ENCODE assay signal across 10 cellular contexts in the genomic region with DNA sequence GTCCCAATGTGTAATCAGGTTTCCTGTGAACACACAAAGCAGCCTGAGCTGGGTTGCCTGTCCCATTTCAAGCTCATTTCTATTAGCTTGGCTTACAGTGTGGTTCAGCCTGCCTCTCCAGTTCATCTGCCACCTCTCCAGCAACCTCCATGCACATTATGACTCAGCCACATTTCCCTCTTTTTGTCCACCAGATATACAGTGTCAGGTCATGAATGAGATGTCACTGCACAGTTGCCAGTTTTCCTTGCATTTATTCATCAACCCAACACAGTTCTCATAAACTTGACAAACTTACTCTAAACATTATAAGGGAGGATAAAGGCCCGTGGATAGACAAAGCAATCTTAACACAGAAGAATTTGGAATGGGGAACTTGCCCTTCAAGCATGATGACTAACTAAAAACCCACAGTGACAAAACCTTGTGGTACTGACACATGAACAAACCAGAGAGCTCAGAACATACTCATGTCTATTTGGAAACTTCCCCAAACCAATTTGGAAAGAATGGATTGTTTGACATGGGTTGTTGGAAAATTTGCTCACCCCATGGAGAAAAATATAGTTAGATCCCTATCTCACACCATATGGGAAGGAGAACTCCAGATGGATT. TPM values are rescaled to one million over a fixed set of nuclear protein-coding genes. Genes with fewer than 3 reads are reported as not detected.
DNase-seq lines count a peak whose midpoint lies in the region; ATAC-seq and TF ChIP-seq lines count a peak whose summit lies in the region.
"Had no signal": no experiment of that assay in that cellular context is flagged by ENCODE, and none has a peak within 500 bp of the region (broad histone marks: within the 10 kb centered on the region; RNA-seq: fewer than 3 reads in every experiment).

No MANE protein-coding gene starts in this region.

- H3K36me3 Mint-ChIP-seq in activated T-cell treated with anti-CD3 and anti-CD28 coated beads, Interleukin-2, amount 50 U/mL, for 24 hours (ENCODE audit: low read depth) = no peaks in the 10 kb centered on the region
- H3K36me3 Mint-ChIP-seq in GM23338 (ENCODE audit: low read depth) = no peaks in the 10 kb centered on the region

- no peak for TF ChIP-seq POLR2A in erythroblast (IDR thresholded peaks at IDR 0.05; ENCODE audit: low read length)

- H3K36me3 ChIP-seq in PC-3 (ENCODE audit: low read depth, low read length) (no peaks in the 10 kb centered on the region), GM23338 (ENCODE audit: insufficient read depth) (no peaks in the 10 kb centered on the region)

- no peak overlapping the region for H3K27ac Mint-ChIP-seq in activated T-cell treated with anti-CD3 and anti-CD28 coated beads, Interleukin-2, amount 50 U/mL, for 24 hours
- no peak overlapping the region for H3K27ac Mint-ChIP-seq in GM23338

- CTCF ChIA-PET in PC-3 (lab: Charles Lee) = interaction anchor here (0.5 to 2.0 kb wide), 6 partner anchors 41 to 76 kb away, joined by 3 to 15 read pairs (median 6); no protein-coding TSS in a partner anchor

- H2AFZ ChIP-seq in PC-3 (ENCODE audit: low read length) (0 out of 2 replicates have a peak overlapping the region, but pooled peaks have one; percentile 16), GM23338 (no peak overlapping the region)

- H3K4me1 ChIP-seq in PC-3 (ENCODE audit: insufficient read depth, low read length) = peaks cover 41% of the 10 kb centered on the region
- peaks cover 12% of the 10 kb centered on the region; the same call in 1 of the 2 replicates for H3K4me1 ChIP-seq in GM23338 (ENCODE audit: insufficient read depth)

- H3K4me3 ChIP-seq in PC-3 (ENCODE audit: low read length) = peak overlapping the region; percentile 26; the same call in 1 of the 2 replicates
- no peak overlapping the region for H3K4me3 ChIP-seq in GM23338
- H3K4me3 ChIP-seq in dorsolateral prefrontal cortex = no peak overlapping the region

- H3F3A ChIP-seq in PC-3 (ENCODE audit: low read length, unreplicated experiment) (no peaks in the 10 kb centered on the region), GM23338 (replicated peaks; ENCODE audit: low read depth) (no peaks in the 10 kb centered on the region)

- H3K9me3 ChIP-seq in PC-3 (ENCODE audit: low read length) = no peaks in the 10 kb centered on the region

- H3K9me2 ChIP-seq in PC-3 (replicated peaks; ENCODE audit: low read length) (no peaks in the 10 kb centered on the region), GM23338 (ENCODE audit: insufficient read depth) (no peaks in the 10 kb centered on the region)

- H3K4me2 ChIP-seq in PC-3 (ENCODE audit: low read length) (peak overlapping the region; percentile 81), GM23338 (no peak overlapping the region)

- TF ChIP-seq CTCF in PC-3 (conservative IDR thresholded peaks at IDR 0.05; ENCODE audit: low read depth, low read length) = no peak
- TF ChIP-seq CTCF in GM23338 (conservative IDR thresholded peaks at IDR 0.05; ENCODE audit: low read depth in 2 of 2) = no peak
- TF ChIP-seq CTCF in dorsolateral prefrontal cortex (IDR thresholded peaks at IDR 0.05 in 54 of 56, conservative IDR thresholded peaks at IDR 0.05 in 2 of 56; ENCODE audit: low read depth in 1 of 56, partially characterized antibody in 56 of 56) = no peak

- H3K27me3 ChIP-seq in PC-3 (ENCODE audit: low read length) (0 out of 2 replicates have a peak, but pooled peaks cover 8% of the 10 kb centered on the region), GM23338 (ENCODE audit: insufficient read depth) (peaks cover 27% of the 10 kb centered on the region), dorsolateral prefrontal cortex (no peaks in the 10 kb centered on the region)

- no peaks in the 10 kb centered on the region for H3K9me3 Mint-ChIP-seq in activated T-cell treated with anti-CD3 and anti-CD28 coated beads, Interleukin-2, amount 50 U/mL, for 24 hours
- H3K9me3 Mint-ChIP-seq in GM23338 = no peaks in the 10 kb centered on the region

- POLR2A ChIA-PET in PC-3 (lab: Charles Lee; ENCODE audit: unreplicated experiment) = interaction anchor here (0.5 to 0.6 kb wide), 3 partner anchors 12 to 1356 kb away, joined by 3 to 12 read pairs (median 9); no protein-coding TSS in a partner anchor

- H3K9ac ChIP-seq in PC-3 (ENCODE audit: low read length) = peak overlapping the region; percentile 46

- intact Hi-C loops in PC-3 (cut with micrococcal nuclease) = no loop called here
- intact Hi-C loops in dorsolateral prefrontal cortex (cut with DNase I) = no loop called here

- no peaks in the 10 kb centered on the region for H3K27me3 Mint-ChIP-seq in activated T-cell treated with anti-CD3 and anti-CD28 coated beads, Interleukin-2, amount 50 U/mL, for 24 hours
- H3K27me3 Mint-ChIP-seq in GM23338 (ENCODE audit: insufficient read depth, low read depth, poor library complexity) = no peaks in the 10 kb centered on the region

- H3K4me3 Mint-ChIP-seq in activated T-cell treated with anti-CD3 and anti-CD28 coated beads, Interleukin-2, amount 50 U/mL, for 24 hours = peak overlapping the region; percentile 58
- no peak overlapping the region for H3K4me3 Mint-ChIP-seq in GM23338

- peaks cover 2% of the 10 kb centered on the region for H3K4me1 Mint-ChIP-seq in activated T-cell treated with anti-CD3 and anti-CD28 coated beads, Interleukin-2, amount 50 U/mL, for 24 hours (ENCODE audit: low read depth)
- H3K4me1 Mint-ChIP-seq in GM23338 = peaks cover 6% of the 10 kb centered on the region; the same call in 2 of the 3 replicates

- no TSS peak for BruUV-seq in PC-3 (replicated peaks; lab: Mats Ljungman, UMichigan)

- H4K20me1 ChIP-seq in PC-3 (ENCODE audit: low read length) (no peaks in the 10 kb centered on the region), GM23338 (replicated peaks; ENCODE audit: insufficient read depth) (no peaks in the 10 kb centered on the region; the same call in 1 of the 2 replicates)

- H3K79me2 ChIP-seq in PC-3 (ENCODE audit: low read length) = no peaks in the 10 kb centered on the region
- H3K79me2 ChIP-seq in GM23338 (replicated peaks; ENCODE audit: insufficient read depth) = no peaks in the 10 kb centered on the region

- peak; percentile 43 for ATAC-seq in PC-3
- ATAC-seq in stimulated activated naive CD8-positive, alpha-beta T cell treated with anti-CD3 and anti-CD28 coated beads, Interleukin-15, Interleukin-2, amounts not matched to agents 100 U/mL and 50 U/mL, for 24 hours = peak; percentile 66
- ATAC-seq in GM23338 = no peak
- ATAC-seq: Panc1 had no signal

- DNase-seq in activated T-cell treated with anti-CD3 and anti-CD28 coated beads, Interleukin-2, amount 50 U/mL, for 24 hours = no peak
- DNase-seq in activated T-cell treated with anti-CD3 and anti-CD28 coated beads, Interleukin-2, amount 50 U/mL, for 48 hours = no peak
- DNase-seq in PC-3 (peak; percentile 76), erythroblast (lab: John Stamatoyannopoulos, UW) (peak; percentile 22 to 69), GM23338 (ENCODE audit: low spot score) (no peak), dorsolateral prefrontal cortex (no peak), NCI-H2029 treated with DMSO at 0.1 percent for 48 hours (lab: John Stamatoyannopoulos, UW) (no peak)
- no peak for DNase-seq in stimulated activated naive CD8-positive, alpha-beta T cell treated with anti-CD3 and anti-CD28 coated beads, Interleukin-15, Interleukin-2, amounts not matched to agents 100 U/mL and 50 U/mL, for 24 hours
- DNase-seq: activated gamma-delta T cell treated with Interleukin-2 at 50 U/mL for 16 hours had no signal

- H3K27ac ChIP-seq in PC-3 (ENCODE audit: low read length) = peak overlapping the region; percentile 92
- H3K27ac ChIP-seq in GM23338 (ENCODE audit: low read depth) = no peak overlapping the region
- H3K27ac ChIP-seq in dorsolateral prefrontal cortex = peak overlapping the region in 4 of 59 donors; percentile 3 to 48 (median 29)

TF ChIP-seq in GM23338, 12 proteins besides CTCF, POLR2A, EP300 and RAD21 (continues in another document):
- no peak for TF ChIP-seq ZNF331 (CRISPR knock-in tag; IDR thresholded peaks at IDR 0.05; ENCODE audit: low read depth)
- no peak for TF ChIP-seq EZH2 (IDR thresholded peaks at IDR 0.05; ENCODE audit: low read depth, unreplicated experiment)

RNA-seq across cellular contexts. Expression of gene CFAP58, which starts 2.5 kb away (rescaled TPM):
- total RNA-seq in PC-3 (2014; rRNA removed) = 0.26 TPM in 1 of 2 replicates, not detected in the other
- total RNA-seq in GM23338 (2014; rRNA removed; shearing (Covaris generic)) = 0.39 and 0.63 TPM in 2 replicates
- polyA plus RNA-seq in GM23338 (2016; fragmentation: Nextera tagmentation; extraction: Ambion mirVana) = 0.24 and 0.89 TPM in 2 replicates
- 1 to 10 TPM in 35 of 120 experiments, under 1 TPM in 85; 0.20 to 3.7 (median 0.77) TPM for total RNA-seq in dorsolateral prefrontal cortex

RNA-seq across cellular contexts. Expression of gene ITPRIP, which starts 12.9 kb away (rescaled TPM):
- 7.0 and 10.3 TPM in 2 replicates for total RNA-seq in PC-3 (2014; rRNA removed)
- total RNA-seq in GM23338 (2014; rRNA removed; shearing (Covaris generic)) = 15.2 and 15.9 TPM in 2 replicates
- polyA plus RNA-seq in GM23338 (2016; fragmentation: Nextera tagmentation; extraction: Ambion mirVana) = 6.4 and 6.9 TPM in 2 replicates
- 10 to 100 TPM in 9 of 120 experiments, 1 to 10 TPM in 111; 2.7 to 14.6 (median 6.1) TPM for total RNA-seq in dorsolateral prefrontal cortex

Comparison
In these comparisons a context has a peak if more than half of its experiments do, and no peak if none do; other contexts are left out.
1. DNase-seq: peak in PC-3 (single experiment) and erythroblast (2 of 2); none in activated T-cell treated with anti-CD3 and anti-CD28 coated beads, Interleukin-2, amount 50 U/mL, for 24 hours (single experiment), activated T-cell treated with anti-CD3 and anti-CD28 coated beads, Interleukin-2, amount 50 U/mL, for 48 hours (0 of 2), stimulated activated naive CD8-positive, alpha-beta T cell treated with anti-CD3 and anti-CD28 coated beads, Interleukin-15, Interleukin-2, amounts not matched to agents 100 U/mL and 50 U/mL, for 24 hours (single experiment), GM23338 (single experiment), dorsolateral prefrontal cortex (0 of 10) and NCI-H2029 treated with DMSO at 0.1 percent for 48 hours (single experiment).